ENCODE assay signal across 21 cellular contexts in genomic region chr18:58653814-58654509, GRCh38. TPM values are rescaled to one million over a fixed set of nuclear protein-coding genes. Genes with fewer than 3 reads are reported as not detected.
DNase-seq lines count a peak whose midpoint lies in the region; ATAC-seq, FAIRE-seq and TF ChIP-seq lines count a peak whose summit lies in the region.
"Had no signal": no experiment of that assay in that cellular context is flagged by ENCODE, and none has a peak within 500 bp of the region (broad histone marks: within the 10 kb centered on the region; RNA-seq: fewer than 3 reads in every experiment).

No MANE protein-coding gene starts in this region.

- FAIRE-seq in GM12892 (lab: Jason Lieb, UNC) = peak; percentile 64
- no peak for FAIRE-seq in astrocyte (lab: Jason Lieb, UNC)
- FAIRE-seq: endothelial cell of umbilical vein, G401.6 had no signal

- H3K27ac ChIP-seq in CD8-positive, alpha-beta T cell (ENCODE audit: low read depth, low read length) = no peak overlapping the region
- H3K27ac ChIP-seq in astrocyte (ENCODE audit: low read depth, low read length) = no peak overlapping the region
- H3K27ac ChIP-seq in right lobe of liver = peak overlapping the region in 1 of 3 donors; percentile 1
- H3K27ac ChIP-seq: parathyroid adenoma, Peyer's patch, skin epidermis had no signal

- intact Hi-C loops in CD8-positive, alpha-beta T cell (cut with DNase I, micrococcal nuclease) = no loop called here
- intact Hi-C loops in right lobe of liver (cut with DNase I) = no loop called here
- intact Hi-C loops in CD14-positive monocyte (cut with micrococcal nuclease) = no loop called here

- no peaks in the 10 kb centered on the region for H3K27me3 ChIP-seq in CD8-positive, alpha-beta T cell (ENCODE audit: insufficient read depth, low read length)
- no peaks in the 10 kb centered on the region for H3K27me3 ChIP-seq in astrocyte (ENCODE audit: insufficient read depth, low read length)
- no peaks in the 10 kb centered on the region for H3K27me3 ChIP-seq in right lobe of liver
- H3K27me3 ChIP-seq: Peyer's patch had no signal

- H3K4me2 ChIP-seq in astrocyte (ENCODE audit: low read length) = no peak overlapping the region

- no peaks in the 10 kb centered on the region for H3K36me3 Mint-ChIP-seq in CD8-positive, alpha-beta T cell
- H3K36me3 Mint-ChIP-seq in astrocyte (ENCODE audit: low read depth, unreplicated experiment) = peaks cover 2% of the 10 kb centered on the region
- no peaks in the 10 kb centered on the region for H3K36me3 Mint-ChIP-seq in CD14-positive monocyte

- CTCF ChIA-PET in CD8-positive, alpha-beta T cell (lab: Charles Lee) = no interaction called here

- no peaks in the 10 kb centered on the region for H3K36me3 ChIP-seq in CD8-positive, alpha-beta T cell (ENCODE audit: insufficient read depth, low read length)
- H3K36me3 ChIP-seq in astrocyte (ENCODE audit: insufficient read depth, low read length) (no peaks in the 10 kb centered on the region), right lobe of liver (no peaks in the 10 kb centered on the region)
- H3K36me3 ChIP-seq: Peyer's patch had no signal

- peaks cover 75% of the 10 kb centered on the region for H3K4me1 Mint-ChIP-seq in CD8-positive, alpha-beta T cell (ENCODE audit: low read depth)
- peaks cover 15% of the 10 kb centered on the region for H3K4me1 Mint-ChIP-seq in astrocyte (ENCODE audit: low read depth, unreplicated experiment)
- H3K4me1 Mint-ChIP-seq in CD14-positive monocyte = peaks cover 43% of the 10 kb centered on the region

- TF ChIP-seq POLR2A in GM12892 (IDR thresholded peaks at IDR 0.05; ENCODE audit: low read depth, low read length) (no peak), right lobe of liver (IDR thresholded peaks at IDR 0.05) (no peak)

- POLR2A ChIA-PET in CD8-positive, alpha-beta T cell (lab: Charles Lee) = no interaction called here

- no peaks in the 10 kb centered on the region for H3K9me3 ChIP-seq in CD8-positive, alpha-beta T cell (ENCODE audit: low read length)
- no peaks in the 10 kb centered on the region for H3K9me3 ChIP-seq in astrocyte (ENCODE audit: insufficient read depth, low read depth, low read length)
- no peaks in the 10 kb centered on the region for H3K9me3 ChIP-seq in right lobe of liver
- H3K9me3 ChIP-seq: Peyer's patch had no signal

- TF ChIP-seq CTCF in CD8-positive, alpha-beta T cell (IDR thresholded peaks at IDR 0.05) = no peak
- TF ChIP-seq CTCF in astrocyte (IDR thresholded peaks at IDR 0.05; ENCODE audit: insufficient read depth, low read depth, low read length) = no peak
- TF ChIP-seq CTCF in right lobe of liver (IDR thresholded peaks at IDR 0.05) = no peak
- TF ChIP-seq CTCF in CD14-positive monocyte (IDR thresholded peaks at IDR 0.05) = no peak

- H2AFZ ChIP-seq in astrocyte (ENCODE audit: low read depth, low read length) = no peak overlapping the region
- H2AFZ ChIP-seq: parathyroid adenoma had no signal

- no peak overlapping the region for H3K4me3 Mint-ChIP-seq in CD8-positive, alpha-beta T cell
- no peak overlapping the region for H3K4me3 Mint-ChIP-seq in astrocyte (ENCODE audit: unreplicated experiment)
- no peak overlapping the region for H3K4me3 Mint-ChIP-seq in CD14-positive monocyte
- H3K4me3 Mint-ChIP-seq: activated CD8-positive, alpha-beta memory T cell treated with anti-CD3 and anti-CD28 coated beads, Interleukin-2, amount 10 ng/mL, durations not matched to agents 7 days and 5 days; natural killer cell treated with Interleukin-12 subunit alpha and Interleukin-12 subunit beta and Interleukin-15 and Interleukin-18, amount 100 ng/mL, for 72 hours had no signal

- ATAC-seq in CD8-positive, alpha-beta T cell = no peak
- peak; percentile 51 to 88 (median 56) for ATAC-seq in right lobe of liver
- ATAC-seq: activated CD8-positive, alpha-beta memory T cell treated with anti-CD3 and anti-CD28 coated beads, Interleukin-2, amount 10 ng/mL, durations not matched to agents 7 days and 5 days; natural killer cell treated with Interleukin-12 subunit alpha and Interleukin-12 subunit beta and Interleukin-15 and Interleukin-18, amount 100 ng/mL, for 72 hours had no signal

- H3K9ac ChIP-seq in astrocyte (ENCODE audit: low read length) = no peak overlapping the region
- H3K9ac ChIP-seq: parathyroid adenoma had no signal

- H3K27ac Mint-ChIP-seq in CD8-positive, alpha-beta T cell = peak overlapping the region; percentile 5
- H3K27ac Mint-ChIP-seq in astrocyte (ENCODE audit: unreplicated experiment) = no peak overlapping the region
- H3K27ac Mint-ChIP-seq in CD14-positive monocyte = no peak overlapping the region
- H3K27ac Mint-ChIP-seq: activated CD8-positive, alpha-beta memory T cell treated with anti-CD3 and anti-CD28 coated beads, Interleukin-2, amount 10 ng/mL, durations not matched to agents 7 days and 5 days had no signal

- H3K9me3 Mint-ChIP-seq in CD8-positive, alpha-beta T cell = peaks cover 14% of the 10 kb centered on the region
- H3K9me3 Mint-ChIP-seq in astrocyte (ENCODE audit: unreplicated experiment) (peaks cover 18% of the 10 kb centered on the region), CD14-positive monocyte (peaks cover 0 to 5% (median 0%) of the 10 kb centered on the region in 7 donors)

- no peak overlapping the region for H3K4me3 ChIP-seq in CD8-positive, alpha-beta T cell (ENCODE audit: low read depth, low read length)
- H3K4me3 ChIP-seq in astrocyte (ENCODE audit: insufficient read depth, low read depth, low read length) = no peak overlapping the region
- H3K4me3 ChIP-seq in right lobe of liver = no peak overlapping the region
- H3K4me3 ChIP-seq: Peyer's patch, skin epidermis had no signal

- WGBS in right lobe of liver (ENCODE audit: insufficient coverage, low coverage, low lambda C conversion rate, missing lambda C conversion rate) = 34% methylated on average over 3 of the region's 3 CpGs

- no peaks in the 10 kb centered on the region for H3K79me2 ChIP-seq in astrocyte (ENCODE audit: insufficient read depth, low read length)
- H3K79me2 ChIP-seq: parathyroid adenoma had no signal

- peaks cover 42% of the 10 kb centered on the region for H3K4me1 ChIP-seq in CD8-positive, alpha-beta T cell (ENCODE audit: insufficient read depth, low read length)
- peaks cover 4% of the 10 kb centered on the region for H3K4me1 ChIP-seq in astrocyte (ENCODE audit: insufficient read depth, low read length)
- peaks cover 0 to 9% (median 2%) of the 10 kb centered on the region in 4 donors for H3K4me1 ChIP-seq in right lobe of liver
- H3K4me1 ChIP-seq: parathyroid adenoma had no signal

- no peak for DNase-seq in CD8-positive, alpha-beta T cell
- DNase-seq in GM12892 (ENCODE audit: insufficient read length) (no peak), astrocyte (ENCODE audit: low read depth) (peak; percentile 71), right lobe of liver (no peak), CD14-positive monocyte (ENCODE audit: low spot score) (no peak), dermis blood vessel endothelial cell (no peak), pons (ENCODE audit: low spot score) (no peak)
- no peak for DNase-seq in activated CD4-positive, CD25-positive, alpha-beta regulatory T cell treated with anti-CD3 and anti-CD28 coated beads, Interleukin-2, amount 50 U/mL, for 72 hours
- DNase-seq: activated CD8-positive, alpha-beta memory T cell treated with anti-CD3 and anti-CD28 coated beads, Interleukin-2, amount 10 ng/mL, durations not matched to agents 7 days and 5 days; activated effector memory CD4-positive, alpha-beta T cell treated with Interleukin-2 at 50 U/mL for 16 hours; cortex of kidney; KBM-7; NCI-H1930; Peyer's patch; stimulated activated CD4-positive, alpha-beta T cell treated with anti-CD3 and anti-CD28 coated beads, Interleukin-2, amount 100 ng/mL, for 48 hours; T1000 had no signal

- no peaks in the 10 kb centered on the region for H3K27me3 Mint-ChIP-seq in CD8-positive, alpha-beta T cell (ENCODE audit: low read depth)
- no peaks in the 10 kb centered on the region for H3K27me3 Mint-ChIP-seq in astrocyte (ENCODE audit: low read depth, unreplicated experiment)
- H3K27me3 Mint-ChIP-seq in CD14-positive monocyte (ENCODE audit: low read depth in 3 of 3) = peaks cover 0 to 2% (median 2%) of the 10 kb centered on the region in 3 donors
- H3K27me3 Mint-ChIP-seq: activated CD8-positive, alpha-beta memory T cell treated with anti-CD3 and anti-CD28 coated beads, Interleukin-2, amount 10 ng/mL, durations not matched to agents 7 days and 5 days; natural killer cell treated with Interleukin-12 subunit alpha and Interleukin-12 subunit beta and Interleukin-15 and Interleukin-18, amount 100 ng/mL, for 72 hours had no signal

- no peaks in the 10 kb centered on the region for H4K20me1 ChIP-seq in astrocyte (ENCODE audit: insufficient read depth, low read length)

RNA-seq across cellular contexts. Expression of gene MALT1, which starts 17.3 kb away (rescaled TPM):
- total RNA-seq in CD8-positive, alpha-beta T cell = 10 to 100 TPM; 67.9 to 69.9 TPM
- polyA plus RNA-seq in GM12892 (2012; ENCODE audit: missing spikeins) = 44.0 TPM
- total RNA-seq in astrocyte (38.2 and 40.3 TPM in 2 replicates), right lobe of liver (10 to 100 TPM in 3 of 6 experiments, 1 to 10 TPM in 3; 9.2 to 16.0 (median 10.2) TPM), dermis blood vessel endothelial cell (34.5 and 37.1 TPM in 2 replicates)
- polyA plus RNA-seq in CD14-positive monocyte = 10 to 100 TPM; 18.3 to 23.8 TPM

RNA-seq across cellular contexts. Expression of gene ALPK2, which starts 25.1 kb away (rescaled TPM):
- under 1 TPM; 0.14 to 0.27 TPM for total RNA-seq in CD8-positive, alpha-beta T cell
- 4.3 TPM for polyA plus RNA-seq in GM12892 (2012; ENCODE audit: missing spikeins)
- total RNA-seq in astrocyte (84.2 and 87.2 TPM in 2 replicates), right lobe of liver (10 to 100 TPM in 3 of 6 experiments, 1 to 10 TPM in 2, under 1 TPM in 1; 0.66 to 27.9 (median 8.4) TPM), dermis blood vessel endothelial cell (0.09 and 0.17 TPM in 2 replicates)
- under 1 TPM; 0.16 to 0.52 TPM for polyA plus RNA-seq in CD14-positive monocyte
- total RNA-seq: endothelial cell of umbilical vein had no signal
- polyA plus RNA-seq: endothelial cell of umbilical vein had no signal
